In genomic region chr7:87886875-87887274, GRCh38 we compare ENCODE assay signal across 8 cellular contexts. TPM values are rescaled to one million over a fixed set of nuclear protein-coding genes. Genes with fewer than 3 reads are reported as not detected.
DNase-seq lines count a peak whose midpoint lies in the region; TF ChIP-seq lines count a peak whose summit lies in the region.

No MANE protein-coding gene starts in this region.

- no peaks in the 10 kb centered on the region for H3K79me2 ChIP-seq in parathyroid adenoma

- no peak overlapping the region for H3K27ac Mint-ChIP-seq in Calu3 (ENCODE audit: unreplicated experiment)

- CTCF ChIA-PET in Calu3 (lab: Charles Lee) = interaction anchor here (0.7 kb wide), 3 partner anchors 240 to 1727 kb away, joined by 5 to 10 read pairs (median 5); no protein-coding TSS in a partner anchor

- no peaks in the 10 kb centered on the region for H3K9me3 Mint-ChIP-seq in Calu3 (ENCODE audit: low read depth, unreplicated experiment)

- H3K4me3 ChIP-seq in GM06990 (replicated peaks; ENCODE audit: low read depth, low read length) (no peak overlapping the region), dorsolateral prefrontal cortex (no peak overlapping the region), parathyroid adenoma (ENCODE audit: low read depth, low read length) (no peak overlapping the region)

- no peak for DNase-seq in GM06990 (ENCODE audit: extremely low read depth, insufficient read length)
- DNase-seq in NCI-H2227 (lab: John Stamatoyannopoulos, UW; ENCODE audit: unreplicated experiment) = peak; percentile 36
- no peak for DNase-seq in dorsolateral prefrontal cortex
- no peak for DNase-seq in Calu3
- DNase-seq in effector CD4-positive, alpha-beta T cell = no peak
- no peak for DNase-seq in cerebellar nuclear complex (lab: John Stamatoyannopoulos, UW)
- DNase-seq in GDM1 (lab: John Stamatoyannopoulos, UW) = no peak

- TF ChIP-seq CTCF in GM06990 (IDR thresholded peaks at IDR 0.05; ENCODE audit: insufficient read depth, low read length, poor library complexity, severe bottlenecking) = peak; percentile 19
- TF ChIP-seq CTCF in dorsolateral prefrontal cortex (IDR thresholded peaks at IDR 0.05 in 54 of 56, conservative IDR thresholded peaks at IDR 0.05 in 2 of 56; ENCODE audit: low read depth in 1 of 56, partially characterized antibody in 56 of 56) = peak; percentile 42 to 81 (median 60)
- peak; percentile 49 for TF ChIP-seq CTCF in parathyroid adenoma (IDR thresholded peaks at IDR 0.05)
- TF ChIP-seq CTCF in Calu3 (IDR thresholded peaks at IDR 0.05; ENCODE audit: unreplicated experiment) = no peak

- H3K36me3 Mint-ChIP-seq in Calu3 (ENCODE audit: insufficient read depth, unreplicated experiment) = peaks cover 5% of the 10 kb centered on the region

- H3K4me1 Mint-ChIP-seq in Calu3 (ENCODE audit: low read depth, unreplicated experiment) = peaks cover 18% of the 10 kb centered on the region

- H3K27ac ChIP-seq in dorsolateral prefrontal cortex (no peak overlapping the region), parathyroid adenoma (no peak overlapping the region)

- H3K4me1 ChIP-seq in parathyroid adenoma = peaks cover 2% of the 10 kb centered on the region

- intact Hi-C loops in dorsolateral prefrontal cortex (cut with DNase I) = loop anchor here in 1 of 2 donors (5.0 kb wide), 2 partner anchors 90 to 380 kb away; no protein-coding TSS in a partner anchor
- intact Hi-C loops in Calu3 (cut with micrococcal nuclease; ENCODE audit: unreplicated experiment) = loop anchor here (1.0 to 10.0 kb wide), 5 partner anchors 45 to 575 kb away; partner anchors contain the start of gene RUNDC3B

- no TSS peak for BruUV-seq in Calu3 (replicated peaks; lab: Mats Ljungman, UMichigan)

- peaks cover 5% of the 10 kb centered on the region for H3K36me3 ChIP-seq in GM06990 (ENCODE audit: control insufficient read depth, insufficient read depth, low read length)
- H3K36me3 ChIP-seq in parathyroid adenoma (ENCODE audit: control insufficient read depth, insufficient read depth, low read length) = no peaks in the 10 kb centered on the region

- no peak overlapping the region for H2AFZ ChIP-seq in parathyroid adenoma

- no peaks in the 10 kb centered on the region for H3K27me3 Mint-ChIP-seq in Calu3 (ENCODE audit: unreplicated experiment)

- H3K27me3 ChIP-seq in GM06990 (replicated peaks; ENCODE audit: control insufficient read depth, insufficient read depth, low read length) (no peaks in the 10 kb centered on the region), dorsolateral prefrontal cortex (no peaks in the 10 kb centered on the region), parathyroid adenoma (ENCODE audit: control insufficient read depth, insufficient read depth, low read length) (no peaks in the 10 kb centered on the region)

- no peak overlapping the region for H3K4me3 Mint-ChIP-seq in Calu3 (ENCODE audit: low read depth, unreplicated experiment)

- H3K4me2 ChIP-seq in parathyroid adenoma (ENCODE audit: low read length) = no peak overlapping the region

- H3K9ac ChIP-seq in parathyroid adenoma = no peak overlapping the region

- no peaks in the 10 kb centered on the region for H3K9me3 ChIP-seq in parathyroid adenoma (ENCODE audit: control insufficient read depth, low read length)

RNA-seq across cellular contexts. Expression of gene DBF4, which starts 10.6 kb away (rescaled TPM):
- 10 to 100 TPM in 15 of 120 experiments, 1 to 10 TPM in 105; 3.2 to 13.8 (median 7.3) TPM for total RNA-seq in dorsolateral prefrontal cortex
- 22.0 and 28.4 TPM in 2 replicates for total RNA-seq in Calu3 (2022)

RNA-seq across cellular contexts. Expression of gene SLC25A40, which starts 10.7 kb away (rescaled TPM):
- total RNA-seq in dorsolateral prefrontal cortex = 10 to 100 TPM; 20.6 to 71.2 (median 45.1) TPM
- total RNA-seq in Calu3 (2022) = 17.3 and 19.1 TPM in 2 replicates

RNA-seq across cellular contexts. Expression of gene ADAM22, which starts 47.2 kb away (rescaled TPM):
- total RNA-seq in dorsolateral prefrontal cortex (100 to 1,000 TPM in 60 of 120 experiments, 10 to 100 TPM in 60; 44.2 to 138 (median 99.9) TPM), Calu3 (2022) (3.0 and 3.2 TPM in 2 replicates)

Comparison
In these comparisons a context has a peak if more than half of its experiments do, and no peak if none do; other contexts are left out.
1. RNA of gene ADAM22, which starts 47.2 kb away (total RNA-seq): 44.2 to 138 TPM in dorsolateral prefrontal cortex; 3.0 to 3.2 TPM in Calu3; every median in the first group is over 10 times any median in the second.